Comparison of ENCODE assay signal across 34 cellular contexts in the genomic region with DNA sequence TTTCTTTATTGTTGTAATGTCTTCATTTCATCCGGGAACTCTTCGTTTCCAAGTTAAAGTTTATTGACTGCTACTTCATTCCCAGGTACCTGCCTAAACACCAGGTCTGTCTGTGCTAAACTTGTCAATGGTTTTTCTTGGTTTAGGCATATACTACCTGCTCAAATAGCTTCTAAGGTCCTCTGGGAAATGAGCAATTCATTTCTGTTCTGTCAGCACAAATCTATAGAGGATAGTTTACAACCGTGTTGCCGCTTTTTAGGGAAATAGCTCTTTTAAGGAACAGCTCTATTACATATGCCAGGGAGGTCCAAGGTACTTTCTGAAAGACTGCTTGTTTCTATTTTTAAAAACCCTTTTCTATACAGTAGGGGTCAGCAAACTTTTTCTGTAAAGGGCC.
"Had no signal": no experiment of that assay in that cellular context is flagged by ENCODE, and none has a peak within 500 bp of the region (broad histone marks: within the 10 kb centered on the region; RNA-seq: fewer than 3 reads in every experiment).

No MANE protein-coding gene starts in this region.

- H3K9me3 ChIP-seq: ascending aorta, breast epithelium had no signal

- DNase-seq: activated CD4-positive, alpha-beta memory T cell treated with anti-CD3 and anti-CD28 coated beads for 36 hours; activated CD4-positive, alpha-beta T cell treated with anti-CD3 and anti-CD28 coated beads for 36 hours; activated CD4-positive, alpha-beta T cell treated with anti-CD3 and anti-CD28 coated beads, Interleukin-2, amount 10 ng/mL, durations not matched to agents 24 days and 14 days; activated CD4-positive, CD25-positive, alpha-beta regulatory T cell; activated CD4-positive, CD25-positive, alpha-beta regulatory T cell treated with anti-CD3 and anti-CD28 coated beads, Interleukin-2, amount 50 U/mL, for 72 hours; activated CD8-positive, alpha-beta memory T cell treated with anti-CD3 and anti-CD28 coated beads, Interleukin-2, amount 10 ng/mL, durations not matched to agents 7 days and 5 days; activated CD8-positive, alpha-beta memory T cell treated with anti-CD3 and anti-CD28 coated beads, Interleukin-2, amount 50 U/mL, for 4 hours; activated CD8-positive, alpha-beta T cell treated with anti-CD3 and anti-CD28 coated beads, Interleukin-2, amount 10 ng/mL, durations not matched to agents 7 days and 5 days; activated effector memory CD4-positive, alpha-beta T cell treated with anti-CD3 and anti-CD28 coated beads, Interleukin-2, amount 50 U/mL, for 16 hours; activated naive CD4-positive, alpha-beta T cell; activated naive CD4-positive, alpha-beta T cell treated with anti-CD3 and anti-CD28 coated beads, Interleukin-2, amount 10 ng/mL, durations not matched to agents 7 days and 5 days; activated naive CD8-positive, alpha-beta T cell treated with anti-CD3 and anti-CD28 coated beads, Interleukin-2, amount 10 ng/mL, durations not matched to agents 7 days and 5 days; activated T-cell treated with anti-CD3 and anti-CD28 coated beads, Interleukin-2, amount 50 U/mL, for 1 hour; activated T-cell treated with anti-CD3 and anti-CD28 coated beads, Interleukin-2, amount 50 U/mL, for 48 hours; central memory CD4-positive, alpha-beta T cell; cerebellar nuclear complex; effector CD4-positive, alpha-beta T cell; effector memory CD8-positive, alpha-beta T cell; erythroblast; foreskin melanocyte; heart right ventricle; hippocampal formation; T-helper 2 cell had no signal

- ATAC-seq: activated CD4-positive, alpha-beta T cell treated with anti-CD3 and anti-CD28 coated beads for 36 hours; activated CD8-positive, alpha-beta memory T cell treated with anti-CD3 and anti-CD28 coated beads, Interleukin-2, amount 10 ng/mL, durations not matched to agents 7 days and 5 days; activated CD8-positive, alpha-beta T cell treated with anti-CD3 and anti-CD28 coated beads, Interleukin-2, amount 10 ng/mL, durations not matched to agents 7 days and 5 days; activated naive CD4-positive, alpha-beta T cell treated with anti-CD3 and anti-CD28 coated beads, Interleukin-2, amount 50 U/mL, for 72 hours; effector memory CD8-positive, alpha-beta T cell; gastroesophageal sphincter; heart right ventricle had no signal

- H3K27me3 ChIP-seq: ascending aorta, breast epithelium, cardiac muscle cell, esophagus muscularis mucosa, gastroesophageal sphincter, heart right ventricle had no signal

- H3K4me1 Mint-ChIP-seq: activated CD4-positive, alpha-beta T cell treated with anti-CD3 and anti-CD28 coated beads for 36 hours; activated CD4-positive, alpha-beta T cell treated with anti-CD3 and anti-CD28 coated beads, Interleukin-2, amount 10 ng/mL, durations not matched to agents 24 days and 14 days; activated CD8-positive, alpha-beta memory T cell treated with anti-CD3 and anti-CD28 coated beads, Interleukin-2, amount 10 ng/mL, durations not matched to agents 7 days and 5 days; activated naive CD4-positive, alpha-beta T cell treated with anti-CD3 and anti-CD28 coated beads, Interleukin-2, amount 10 ng/mL, durations not matched to agents 7 days and 5 days; activated naive CD8-positive, alpha-beta T cell treated with anti-CD3 and anti-CD28 coated beads, Interleukin-2, amount 10 ng/mL, durations not matched to agents 7 days and 5 days had no signal

- H3K4me1 ChIP-seq: ascending aorta, breast epithelium, esophagus muscularis mucosa, gastroesophageal sphincter, heart right ventricle had no signal

- H3K36me3 Mint-ChIP-seq: activated CD4-positive, alpha-beta memory T cell treated with anti-CD3 and anti-CD28 coated beads for 36 hours; activated CD8-positive, alpha-beta memory T cell treated with anti-CD3 and anti-CD28 coated beads, Interleukin-2, amount 10 ng/mL, durations not matched to agents 7 days and 5 days; activated naive CD4-positive, alpha-beta T cell treated with anti-CD3 and anti-CD28 coated beads, Interleukin-2, amount 10 ng/mL, durations not matched to agents 7 days and 5 days; activated naive CD4-positive, alpha-beta T cell treated with anti-CD3 and anti-CD28 coated beads, Interleukin-2, amount 50 U/mL, for 72 hours; activated naive CD8-positive, alpha-beta T cell treated with anti-CD3 and anti-CD28 coated beads, Interleukin-2, amount 10 ng/mL, durations not matched to agents 7 days and 5 days; brain had no signal

- H3K9me3 Mint-ChIP-seq: activated CD4-positive, alpha-beta memory T cell treated with anti-CD3 and anti-CD28 coated beads for 36 hours; activated CD4-positive, alpha-beta T cell treated with anti-CD3 and anti-CD28 coated beads, Interleukin-2, amount 10 ng/mL, durations not matched to agents 24 days and 14 days; activated naive CD4-positive, alpha-beta T cell treated with anti-CD3 and anti-CD28 coated beads, Interleukin-2, amount 10 ng/mL, durations not matched to agents 7 days and 5 days; activated naive CD4-positive, alpha-beta T cell treated with anti-CD3 and anti-CD28 coated beads, Interleukin-2, amount 50 U/mL, for 72 hours; activated naive CD8-positive, alpha-beta T cell treated with anti-CD3 and anti-CD28 coated beads, Interleukin-2, amount 10 ng/mL, durations not matched to agents 7 days and 5 days; activated T-helper 1 cell treated with anti-CD3 and anti-CD28 coated beads, Interleukin-12 subunit alpha, Interleukin-12 subunit beta, Interleukin-2, Interleukin-4 antibody, amounts not matched to agents 30 ng/mL and 10 ng/mL and 1 ng/mL, durations not matched to agents 14 hours and 24 hours and 36 hours; activated T-helper 2 cell treated with anti-CD3 and anti-CD28 coated beads, Interferon-gamma antibody, Interleukin-2, Interleukin-4, amounts not matched to agents 10 μg/mL and 5 μg/mL and 100 μg/mL, durations not matched to agents 14 hours and 24 hours and 36 hours; dendritic cell treated with granulocyte-macrophage colony-stimulating factor and Interleukin-4, amounts not matched to agents 40 ng/mL and 50 ng/mL, for 4 days had no signal

- H3K27me3 Mint-ChIP-seq: activated CD4-positive, alpha-beta memory T cell treated with anti-CD3 and anti-CD28 coated beads for 36 hours; activated CD4-positive, alpha-beta T cell treated with anti-CD3 and anti-CD28 coated beads for 36 hours; activated CD4-positive, alpha-beta T cell treated with anti-CD3 and anti-CD28 coated beads, Interleukin-2, amount 10 ng/mL, durations not matched to agents 24 days and 14 days; activated CD8-positive, alpha-beta memory T cell treated with anti-CD3 and anti-CD28 coated beads, Interleukin-2, amount 10 ng/mL, durations not matched to agents 7 days and 5 days; activated naive CD4-positive, alpha-beta T cell treated with anti-CD3 and anti-CD28 coated beads, Interleukin-2, amount 10 ng/mL, durations not matched to agents 7 days and 5 days; activated naive CD8-positive, alpha-beta T cell treated with anti-CD3 and anti-CD28 coated beads, Interleukin-2, amount 10 ng/mL, durations not matched to agents 7 days and 5 days; dendritic cell treated with granulocyte-macrophage colony-stimulating factor and Interleukin-4, amounts not matched to agents 40 ng/mL and 50 ng/mL, for 4 days; effector memory CD8-positive, alpha-beta T cell had no signal

- H3K27ac Mint-ChIP-seq: activated CD4-positive, alpha-beta memory T cell treated with anti-CD3 and anti-CD28 coated beads for 36 hours; activated CD4-positive, alpha-beta T cell treated with anti-CD3 and anti-CD28 coated beads for 36 hours; activated CD4-positive, alpha-beta T cell treated with anti-CD3 and anti-CD28 coated beads, Interleukin-2, amount 10 ng/mL, durations not matched to agents 24 days and 14 days; activated CD8-positive, alpha-beta memory T cell treated with anti-CD3 and anti-CD28 coated beads, Interleukin-2, amount 10 ng/mL, durations not matched to agents 7 days and 5 days; activated CD8-positive, alpha-beta T cell treated with anti-CD3 and anti-CD28 coated beads, Interleukin-2, amount 10 ng/mL, durations not matched to agents 7 days and 5 days; activated naive CD4-positive, alpha-beta T cell treated with anti-CD3 and anti-CD28 coated beads, Interleukin-2, amount 10 ng/mL, durations not matched to agents 7 days and 5 days; activated naive CD4-positive, alpha-beta T cell treated with anti-CD3 and anti-CD28 coated beads, Interleukin-2, amount 50 U/mL, for 72 hours; activated naive CD8-positive, alpha-beta T cell treated with anti-CD3 and anti-CD28 coated beads, Interleukin-2, amount 10 ng/mL, durations not matched to agents 7 days and 5 days; activated T-helper 1 cell treated with anti-CD3 and anti-CD28 coated beads, Interleukin-12 subunit alpha, Interleukin-12 subunit beta, Interleukin-2, Interleukin-4 antibody, amounts not matched to agents 30 ng/mL and 10 ng/mL and 1 ng/mL, durations not matched to agents 14 hours and 24 hours and 36 hours; activated T-helper 2 cell treated with anti-CD3 and anti-CD28 coated beads, Interferon-gamma antibody, Interleukin-2, Interleukin-4, amounts not matched to agents 10 μg/mL and 5 μg/mL and 100 μg/mL, durations not matched to agents 14 hours and 24 hours and 36 hours; dendritic cell treated with granulocyte-macrophage colony-stimulating factor and Interleukin-4, amounts not matched to agents 40 ng/mL and 50 ng/mL, for 4 days; effector memory CD8-positive, alpha-beta T cell had no signal

- H3K36me3 ChIP-seq: ascending aorta, breast epithelium, cardiac muscle cell, esophagus muscularis mucosa, gastroesophageal sphincter, heart right ventricle had no signal

- H3K4me3 ChIP-seq: ascending aorta, breast epithelium, cardiac muscle cell, coronary artery, esophagus muscularis mucosa, gastroesophageal sphincter, heart right ventricle had no signal

- H3K27ac ChIP-seq: ascending aorta, breast epithelium, cardiac muscle cell, coronary artery, esophagus muscularis mucosa, gastroesophageal sphincter, heart right ventricle had no signal

- H3K4me3 Mint-ChIP-seq: activated CD4-positive, alpha-beta memory T cell treated with anti-CD3 and anti-CD28 coated beads for 36 hours; activated CD4-positive, alpha-beta T cell treated with anti-CD3 and anti-CD28 coated beads for 36 hours; activated CD4-positive, alpha-beta T cell treated with anti-CD3 and anti-CD28 coated beads, Interleukin-2, amount 10 ng/mL, durations not matched to agents 24 days and 14 days; activated CD8-positive, alpha-beta memory T cell treated with anti-CD3 and anti-CD28 coated beads, Interleukin-2, amount 10 ng/mL, durations not matched to agents 7 days and 5 days; activated CD8-positive, alpha-beta T cell treated with anti-CD3 and anti-CD28 coated beads, Interleukin-2, amount 10 ng/mL, durations not matched to agents 7 days and 5 days; activated naive CD4-positive, alpha-beta T cell treated with anti-CD3 and anti-CD28 coated beads, Interleukin-2, amount 10 ng/mL, durations not matched to agents 7 days and 5 days; activated naive CD8-positive, alpha-beta T cell treated with anti-CD3 and anti-CD28 coated beads, Interleukin-2, amount 10 ng/mL, durations not matched to agents 7 days and 5 days; activated T-helper 1 cell treated with anti-CD3 and anti-CD28 coated beads, Interleukin-12 subunit alpha, Interleukin-12 subunit beta, Interleukin-2, Interleukin-4 antibody, amounts not matched to agents 30 ng/mL and 10 ng/mL and 1 ng/mL, durations not matched to agents 14 hours and 24 hours and 36 hours; brain; dendritic cell treated with granulocyte-macrophage colony-stimulating factor and Interleukin-4, amounts not matched to agents 40 ng/mL and 50 ng/mL, for 4 days; effector memory CD8-positive, alpha-beta T cell had no signal
